1 cellular context compared by ENCODE assay signal in genomic region chr12:121505513-121505912, GRCh38.
TF ChIP-seq lines count a peak whose summit lies in the region.

No MANE protein-coding gene starts in this region.

TF ChIP-seq in GM23338, 12 proteins besides CTCF, POLR2A, EP300 and RAD21 (continued from another document):
- TF ChIP-seq ZNF462 (CRISPR knock-in tag; IDR thresholded peaks at IDR 0.05) (no peak), ZNF114 (CRISPR knock-in tag; IDR thresholded peaks at IDR 0.05) (no peak), POLR2AphosphoS5 (IDR thresholded peaks at IDR 0.05; ENCODE audit: low read depth) (no peak)
TF ChIP-seq in GM23338: peak in this region for 0.
